In genomic region chr6:127119361-127120108, GRCh38 we compare ENCODE assay signal across 1 cellular context.
TF ChIP-seq lines count a peak whose summit lies in the region.

No MANE protein-coding gene starts in this region.

TF ChIP-seq in WTC11, 78 proteins besides CTCF, POLR2A, EP300 and RAD21 (continued from another document):
- TF ChIP-seq NR3C1 (CRISPR knock-in tag; conservative IDR thresholded peaks at IDR 0.05; ENCODE audit: low read depth) (no peak), ZNF263 (CRISPR knock-in tag; IDR thresholded peaks at IDR 0.05; ENCODE audit: low read depth) (peak; percentile 87; the same call in 1 of the 2 replicates), TP53 (CRISPR knock-in tag; IDR thresholded peaks at IDR 0.05) (no peak), EMX1 (CRISPR knock-in tag; IDR thresholded peaks at IDR 0.05) (no peak), GTF2I (CRISPR knock-in tag; conservative IDR thresholded peaks at IDR 0.05) (no peak), ZNF317 (CRISPR knock-in tag; IDR thresholded peaks at IDR 0.05; ENCODE audit: borderline replicate concordance, low read depth) (no peak), ELF4 (CRISPR knock-in tag; IDR thresholded peaks at IDR 0.05; ENCODE audit: low read depth) (no peak), ZNF423 (CRISPR knock-in tag; IDR thresholded peaks at IDR 0.05) (no peak), GRHL2 (CRISPR knock-in tag; IDR thresholded peaks at IDR 0.05; ENCODE audit: insufficient replicate concordance, severe bottlenecking) (no peak), CBFB (CRISPR knock-in tag; IDR thresholded peaks at IDR 0.05; ENCODE audit: low read depth) (no peak), MYBL2 (CRISPR knock-in tag; IDR thresholded peaks at IDR 0.05) (no peak), SOX15 (CRISPR knock-in tag; IDR thresholded peaks at IDR 0.05) (no peak)
- TF ChIP-seq, protein P1, sequence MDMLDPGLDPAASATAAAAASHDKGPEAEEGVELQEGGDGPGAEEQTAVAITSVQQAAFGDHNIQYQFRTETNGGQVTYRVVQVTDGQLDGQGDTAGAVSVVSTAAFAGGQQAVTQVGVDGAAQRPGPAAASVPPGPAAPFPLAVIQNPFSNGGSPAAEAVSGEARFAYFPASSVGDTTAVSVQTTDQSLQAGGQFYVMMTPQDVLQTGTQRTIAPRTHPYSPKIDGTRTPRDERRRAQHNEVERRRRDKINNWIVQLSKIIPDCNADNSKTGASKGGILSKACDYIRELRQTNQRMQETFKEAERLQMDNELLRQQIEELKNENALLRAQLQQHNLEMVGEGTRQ (CRISPR knock-in tag; IDR thresholded peaks at IDR 0.05), result no peak
- TF ChIP-seq, protein P2, sequence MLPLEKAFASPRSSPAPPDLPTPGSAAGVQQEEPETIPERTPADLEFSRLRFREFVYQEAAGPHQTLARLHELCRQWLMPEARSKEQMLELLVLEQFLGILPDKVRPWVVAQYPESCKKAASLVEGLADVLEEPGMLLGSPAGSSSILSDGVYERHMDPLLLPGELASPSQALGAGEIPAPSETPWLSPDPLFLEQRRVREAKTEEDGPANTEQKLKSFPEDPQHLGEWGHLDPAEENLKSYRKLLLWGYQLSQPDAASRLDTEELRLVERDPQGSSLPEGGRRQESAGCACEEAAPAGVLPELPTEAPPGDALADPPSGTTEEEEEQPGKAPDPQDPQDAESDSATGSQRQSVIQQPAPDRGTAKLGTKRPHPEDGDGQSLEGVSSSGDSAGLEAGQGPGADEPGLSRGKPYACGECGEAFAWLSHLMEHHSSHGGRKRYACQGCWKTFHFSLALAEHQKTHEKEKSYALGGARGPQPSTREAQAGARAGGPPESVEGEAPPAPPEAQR (CRISPR knock-in tag; IDR thresholded peaks at IDR 0.05), result no peak
- TF ChIP-seq, protein P3, sequence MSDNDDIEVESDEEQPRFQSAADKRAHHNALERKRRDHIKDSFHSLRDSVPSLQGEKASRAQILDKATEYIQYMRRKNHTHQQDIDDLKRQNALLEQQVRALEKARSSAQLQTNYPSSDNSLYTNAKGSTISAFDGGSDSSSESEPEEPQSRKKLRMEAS (CRISPR knock-in tag; IDR thresholded peaks at IDR 0.05), result peak; percentile 26; the same call in 1 of the 2 replicates
- TF ChIP-seq, protein P4, sequence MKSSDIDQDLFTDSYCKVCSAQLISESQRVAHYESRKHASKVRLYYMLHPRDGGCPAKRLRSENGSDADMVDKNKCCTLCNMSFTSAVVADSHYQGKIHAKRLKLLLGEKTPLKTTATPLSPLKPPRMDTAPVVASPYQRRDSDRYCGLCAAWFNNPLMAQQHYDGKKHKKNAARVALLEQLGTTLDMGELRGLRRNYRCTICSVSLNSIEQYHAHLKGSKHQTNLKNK (CRISPR knock-in tag; IDR thresholded peaks at IDR 0.05), result no peak
- TF ChIP-seq, protein P5, sequence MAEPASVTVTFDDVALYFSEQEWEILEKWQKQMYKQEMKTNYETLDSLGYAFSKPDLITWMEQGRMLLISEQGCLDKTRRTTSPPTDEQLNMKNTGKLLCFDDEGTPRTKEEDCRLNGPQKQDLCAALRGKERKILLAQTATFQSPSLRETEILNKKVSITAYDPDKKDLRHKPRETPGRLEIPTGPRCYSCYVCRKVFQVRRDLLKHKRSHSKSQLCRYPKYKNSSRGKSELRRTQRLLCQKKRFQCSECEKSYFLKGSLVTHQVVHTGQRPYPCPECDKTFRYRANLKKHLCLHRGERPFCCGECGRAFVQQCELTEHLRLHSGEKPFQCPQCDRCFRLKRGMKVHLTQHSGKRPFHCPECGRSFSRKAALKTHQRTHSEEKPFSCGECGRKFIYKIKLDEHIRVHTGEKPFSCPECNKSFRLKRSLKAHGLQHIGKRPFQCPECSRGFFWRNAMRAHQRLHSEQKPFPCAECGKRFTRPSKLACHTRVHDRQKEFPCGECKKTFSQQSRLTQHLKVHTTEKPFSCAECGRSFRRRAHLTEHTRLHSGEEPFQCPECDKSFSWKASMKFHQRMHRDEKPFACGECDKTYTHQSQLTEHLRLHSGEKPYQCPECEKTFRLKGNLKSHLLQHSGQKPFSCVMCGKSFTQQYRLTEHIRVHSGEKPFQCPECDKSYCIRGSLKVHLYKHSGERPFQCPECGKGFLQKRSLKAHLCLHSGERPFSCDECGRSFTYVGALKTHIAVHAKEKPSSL (CRISPR knock-in tag; conservative IDR thresholded peaks at IDR 0.05), result no peak
